Comparison of ENCODE assay signal across 8 cellular contexts in the genomic region with DNA sequence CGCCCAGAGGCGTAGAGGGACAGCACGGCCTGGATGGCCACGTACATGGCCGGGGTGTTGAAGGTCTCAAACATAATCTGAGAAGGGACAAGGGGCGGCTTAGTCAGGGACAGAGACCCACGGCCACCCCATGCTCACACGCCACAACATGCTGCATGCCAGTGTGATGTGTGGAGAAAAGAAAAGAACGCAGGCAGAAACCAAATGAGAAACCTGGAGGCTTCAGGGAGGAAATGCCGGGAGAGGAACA. TPM values are rescaled to one million over a fixed set of nuclear protein-coding genes. Genes with fewer than 3 reads are reported as not detected.
DNase-seq lines count a peak whose midpoint lies in the region; ATAC-seq and TF ChIP-seq lines count a peak whose summit lies in the region.

No MANE protein-coding gene starts in this region.

- no peak for TF ChIP-seq CTCF in right atrium auricular region (IDR thresholded peaks at IDR 0.05)
- no peak for TF ChIP-seq CTCF in MCF 10A (IDR thresholded peaks at IDR 0.05; ENCODE audit: unreplicated experiment)

- intact Hi-C loops in cardiac septum (cut with DNase I) = no loop called here
- intact Hi-C loops in MCF 10A (cut with micrococcal nuclease) = no loop called here
- intact Hi-C loops in aorta (cut with DNase I) = loop anchor here (1.0 to 2.0 kb wide), 2 partner anchors 114 to 115 kb away; no protein-coding TSS in a partner anchor

- DNase-seq in right atrium auricular region (ENCODE audit: low spot score) = no peak
- no peak for DNase-seq in cardiac septum (ENCODE audit: low spot score)
- DNase-seq in MCF 10A (ENCODE audit: unreplicated experiment) = no peak
- no peak for DNase-seq in aorta
- DNase-seq in kidney tubule cell (ENCODE audit: low spot score) = no peak
- DNase-seq in Kasumi-1 (lab: John Stamatoyannopoulos, UW) = no peak

- peaks cover 67% of the 10 kb centered on the region for H3K36me3 Mint-ChIP-seq in MCF 10A (ENCODE audit: insufficient read depth, unreplicated experiment)

- CTCF ChIA-PET in MCF 10A (lab: Yijun Ruan, JAX) = interaction anchor here (0.9 kb wide), 1 partner anchor 91 kb away, joined by 3 read pairs; no protein-coding TSS in a partner anchor

- H3K9me3 ChIP-seq in right atrium auricular region (no peaks in the 10 kb centered on the region), mesodermal cell (ENCODE audit: control insufficient read depth, low read length) (no peaks in the 10 kb centered on the region), aorta (ENCODE audit: control insufficient read depth, low read length) (no peaks in the 10 kb centered on the region)

- H3K27ac Mint-ChIP-seq in MCF 10A (ENCODE audit: low read depth, unreplicated experiment) = peak overlapping the region; percentile 91

- BruUV-seq in MCF 10A (replicated peaks; lab: Mats Ljungman, UMichigan) = no TSS peak

- no peaks in the 10 kb centered on the region for H3K27me3 ChIP-seq in right atrium auricular region
- H3K27me3 ChIP-seq in aorta (ENCODE audit: control insufficient read depth in 1 of 2, insufficient read depth in 2 of 2, low read length in 1 of 2) = peaks cover 0 to 2% of the 10 kb centered on the region in 2 donors

- peaks cover 25% of the 10 kb centered on the region for H3K4me1 Mint-ChIP-seq in MCF 10A (ENCODE audit: insufficient read depth, unreplicated experiment)

- peaks cover 0 to 45% of the 10 kb centered on the region in 2 donors for H3K4me1 ChIP-seq in right atrium auricular region
- H3K4me1 ChIP-seq in mesodermal cell (ENCODE audit: control insufficient read depth, insufficient read depth, low read length, poor library complexity, severe bottlenecking) = peaks cover 14% of the 10 kb centered on the region
- no peaks in the 10 kb centered on the region for H3K4me1 ChIP-seq in aorta (ENCODE audit: control insufficient read depth in 1 of 2, insufficient read depth in 2 of 2, low read length in 2 of 2)

- 2 to 3% methylated on average over 6 to 8 of the region's 10 CpGs for WGBS in mesodermal cell (ENCODE audit: insufficient coverage in 2 of 2), 2 experiments
- WGBS in aorta, 2 donors = 0 to 1% methylated on average over 10 of the region's 10 CpGs

- no peak for ATAC-seq in aorta (ENCODE audit: low FRiP score)
- no peak for ATAC-seq in HG03469 (IDR thresholded peaks at IDR 0.05; ENCODE audit: unreplicated experiment)

- H3K27me3 Mint-ChIP-seq in MCF 10A (ENCODE audit: insufficient read depth, unreplicated experiment) = no peaks in the 10 kb centered on the region

- peak overlapping the region; percentile 92 for H3K4me3 Mint-ChIP-seq in MCF 10A (ENCODE audit: unreplicated experiment)

- no peaks in the 10 kb centered on the region for H3K9me3 Mint-ChIP-seq in MCF 10A (ENCODE audit: unreplicated experiment)

- H3K36me3 ChIP-seq in right atrium auricular region = peaks cover 39% of the 10 kb centered on the region
- peaks cover 39% of the 10 kb centered on the region for H3K36me3 ChIP-seq in mesodermal cell (ENCODE audit: control insufficient read depth, insufficient read depth, low read length)
- peaks cover 0 to 19% of the 10 kb centered on the region in 2 donors for H3K36me3 ChIP-seq in aorta (ENCODE audit: control insufficient read depth in 1 of 2, insufficient read depth in 2 of 2, low read length in 1 of 2)

- H3K4me3 ChIP-seq in right atrium auricular region (peak overlapping the region; percentile 67 to 94), mesodermal cell (ENCODE audit: extremely low read depth, insufficient read depth, low read length, poor library complexity, severe bottlenecking) (peak overlapping the region; percentile 84), aorta (ENCODE audit: low read length in 2 of 2) (peak overlapping the region; percentile 95 to 97)

- POLR2A ChIA-PET in MCF 10A (lab: Yijun Ruan, JAX) = interaction anchor here (0.8 to 9.4 kb wide), 6 partner anchors 23 to 272 kb away, joined by 3 to 169 read pairs (median 7); partner anchors contain the start of genes BAHCC1, FAAP100 and HGS

- H3K27ac ChIP-seq in right atrium auricular region = peak overlapping the region; percentile 95 to 98
- H3K27ac ChIP-seq in mesodermal cell (ENCODE audit: low read depth, low read length, severe bottlenecking) = peak overlapping the region; percentile 23
- H3K27ac ChIP-seq in aorta (ENCODE audit: low read depth in 1 of 2, low read length in 2 of 2) = peak overlapping the region in 1 of 2 donors; percentile 1

RNA-seq across cellular contexts. Expression of gene ACTG1, which starts 1.1 kb away (rescaled TPM):
- total RNA-seq in right atrium auricular region (1,000 to 10,000 TPM; 1,076 to 1,610 TPM), cardiac septum (634 TPM), MCF 10A (2022) (1,056 and 1,461 TPM in 2 replicates), aorta (1,000 to 10,000 TPM; 2,309 to 2,547 TPM)
- polyA plus RNA-seq in mesodermal cell (2013, experiment 1 of 2) = 2,748 TPM
- polyA plus RNA-seq in mesodermal cell (2013, experiment 2 of 2) = 2,271 TPM
- polyA plus RNA-seq in aorta = 1,000 to 10,000 TPM; 1,438 to 2,310 TPM

RNA-seq across cellular contexts. Expression of gene FSCN2, which starts 16.7 kb away (rescaled TPM):
- total RNA-seq in right atrium auricular region (under 1 TPM; 0.63 to 0.74 TPM), cardiac septum (1.1 TPM), MCF 10A (2022) (0.37 TPM in 1 of 2 replicates, not detected in the other), aorta (1 to 10 TPM; 3.0 to 3.1 TPM)
- 0.29 TPM for polyA plus RNA-seq in mesodermal cell (2013, experiment 1 of 2)
- 0.20 TPM for polyA plus RNA-seq in mesodermal cell (2013, experiment 2 of 2)
- polyA plus RNA-seq in aorta = 1 to 10 TPM; 1.0 to 1.3 TPM

RNA-seq across cellular contexts. Expression of gene FAAP100, which starts 40.7 kb away (rescaled TPM):
- total RNA-seq in right atrium auricular region (10 to 100 TPM; 12.8 to 13.7 TPM), cardiac septum (13.6 TPM), MCF 10A (2022) (23.4 and 32.5 TPM in 2 replicates), aorta (10 to 100 TPM; 20.9 to 32.2 TPM)
- polyA plus RNA-seq in mesodermal cell (2013, experiment 1 of 2) = 19.1 TPM
- 15.6 TPM for polyA plus RNA-seq in mesodermal cell (2013, experiment 2 of 2)
- 10 to 100 TPM in 1 of 2 donors, 1 to 10 TPM in 1; 8.8 to 48.4 TPM for polyA plus RNA-seq in aorta

Comparison
In these comparisons a context has a peak if more than half of its experiments do, and no peak if none do; other contexts are left out.
1. intact Hi-C loops: an anchor here in aorta (1.0 to 2.0 kb wide); none called in cardiac septum and MCF 10A.